Comparison of ENCODE assay signal across 2 cellular contexts in the genomic region with DNA sequence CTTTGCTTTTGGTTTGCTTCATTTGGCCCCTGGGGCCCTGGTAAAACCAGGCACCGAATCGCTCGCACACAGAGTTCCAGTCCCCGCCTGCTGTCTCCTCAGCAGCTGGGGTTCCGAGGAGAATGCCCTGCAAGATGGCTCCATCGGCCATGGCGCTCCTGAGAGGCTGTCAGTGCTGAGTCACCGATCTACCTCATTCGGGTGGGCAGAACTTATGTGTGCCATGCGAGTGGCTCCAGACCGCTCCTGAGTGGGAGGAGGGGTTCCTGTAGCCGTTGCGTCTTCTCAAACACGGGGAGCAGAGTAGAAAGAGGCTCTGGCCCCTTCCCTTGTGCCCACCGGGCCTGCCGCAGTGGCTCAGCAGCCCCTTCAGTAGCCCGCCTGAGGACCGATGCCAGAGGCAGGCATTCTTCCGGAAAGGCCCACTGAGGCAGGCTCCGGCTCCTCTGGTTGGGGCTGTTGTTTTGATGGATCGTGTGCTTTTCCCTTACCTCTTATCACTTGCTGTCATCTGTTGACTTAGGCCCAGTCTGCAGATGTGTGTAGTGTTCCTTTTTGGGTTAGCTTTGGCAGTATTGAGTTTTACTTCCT.
TF ChIP-seq lines count a peak whose summit lies in the region.

No MANE protein-coding gene starts in this region.

TF ChIP-seq in WTC11, 78 proteins besides CTCF, POLR2A, EP300 and RAD21:
- TF ChIP-seq MYBL2 (CRISPR knock-in tag; IDR thresholded peaks at IDR 0.05) (no peak), ZNF219 (CRISPR knock-in tag; IDR thresholded peaks at IDR 0.05; ENCODE audit: borderline replicate concordance) (no peak), IRF2 (CRISPR knock-in tag; IDR thresholded peaks at IDR 0.05; ENCODE audit: borderline replicate concordance, low read depth) (no peak), CREB1 (CRISPR knock-in tag; IDR thresholded peaks at IDR 0.05) (no peak), NFE2L1 (CRISPR knock-in tag; IDR thresholded peaks at IDR 0.05) (0 out of 2 replicates have a peak, but pooled peaks have one; percentile 64)
- TF ChIP-seq, protein P1, sequence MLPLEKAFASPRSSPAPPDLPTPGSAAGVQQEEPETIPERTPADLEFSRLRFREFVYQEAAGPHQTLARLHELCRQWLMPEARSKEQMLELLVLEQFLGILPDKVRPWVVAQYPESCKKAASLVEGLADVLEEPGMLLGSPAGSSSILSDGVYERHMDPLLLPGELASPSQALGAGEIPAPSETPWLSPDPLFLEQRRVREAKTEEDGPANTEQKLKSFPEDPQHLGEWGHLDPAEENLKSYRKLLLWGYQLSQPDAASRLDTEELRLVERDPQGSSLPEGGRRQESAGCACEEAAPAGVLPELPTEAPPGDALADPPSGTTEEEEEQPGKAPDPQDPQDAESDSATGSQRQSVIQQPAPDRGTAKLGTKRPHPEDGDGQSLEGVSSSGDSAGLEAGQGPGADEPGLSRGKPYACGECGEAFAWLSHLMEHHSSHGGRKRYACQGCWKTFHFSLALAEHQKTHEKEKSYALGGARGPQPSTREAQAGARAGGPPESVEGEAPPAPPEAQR (CRISPR knock-in tag; IDR thresholded peaks at IDR 0.05) = no peak
- TF ChIP-seq, protein P2, sequence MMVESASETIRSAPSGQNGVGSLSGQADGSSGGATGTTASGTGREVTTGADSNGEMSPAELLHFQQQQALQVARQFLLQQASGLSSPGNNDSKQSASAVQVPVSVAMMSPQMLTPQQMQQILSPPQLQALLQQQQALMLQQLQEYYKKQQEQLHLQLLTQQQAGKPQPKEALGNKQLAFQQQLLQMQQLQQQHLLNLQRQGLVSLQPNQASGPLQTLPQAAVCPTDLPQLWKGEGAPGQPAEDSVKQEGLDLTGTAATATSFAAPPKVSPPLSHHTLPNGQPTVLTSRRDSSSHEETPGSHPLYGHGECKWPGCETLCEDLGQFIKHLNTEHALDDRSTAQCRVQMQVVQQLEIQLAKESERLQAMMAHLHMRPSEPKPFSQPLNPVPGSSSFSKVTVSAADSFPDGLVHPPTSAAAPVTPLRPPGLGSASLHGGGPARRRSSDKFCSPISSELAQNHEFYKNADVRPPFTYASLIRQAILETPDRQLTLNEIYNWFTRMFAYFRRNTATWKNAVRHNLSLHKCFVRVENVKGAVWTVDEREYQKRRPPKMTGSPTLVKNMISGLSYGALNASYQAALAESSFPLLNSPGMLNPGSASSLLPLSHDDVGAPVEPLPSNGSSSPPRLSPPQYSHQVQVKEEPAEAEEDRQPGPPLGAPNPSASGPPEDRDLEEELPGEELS (CRISPR knock-in tag; IDR thresholded peaks at IDR 0.05) = no peak
- TF ChIP-seq, protein P3, sequence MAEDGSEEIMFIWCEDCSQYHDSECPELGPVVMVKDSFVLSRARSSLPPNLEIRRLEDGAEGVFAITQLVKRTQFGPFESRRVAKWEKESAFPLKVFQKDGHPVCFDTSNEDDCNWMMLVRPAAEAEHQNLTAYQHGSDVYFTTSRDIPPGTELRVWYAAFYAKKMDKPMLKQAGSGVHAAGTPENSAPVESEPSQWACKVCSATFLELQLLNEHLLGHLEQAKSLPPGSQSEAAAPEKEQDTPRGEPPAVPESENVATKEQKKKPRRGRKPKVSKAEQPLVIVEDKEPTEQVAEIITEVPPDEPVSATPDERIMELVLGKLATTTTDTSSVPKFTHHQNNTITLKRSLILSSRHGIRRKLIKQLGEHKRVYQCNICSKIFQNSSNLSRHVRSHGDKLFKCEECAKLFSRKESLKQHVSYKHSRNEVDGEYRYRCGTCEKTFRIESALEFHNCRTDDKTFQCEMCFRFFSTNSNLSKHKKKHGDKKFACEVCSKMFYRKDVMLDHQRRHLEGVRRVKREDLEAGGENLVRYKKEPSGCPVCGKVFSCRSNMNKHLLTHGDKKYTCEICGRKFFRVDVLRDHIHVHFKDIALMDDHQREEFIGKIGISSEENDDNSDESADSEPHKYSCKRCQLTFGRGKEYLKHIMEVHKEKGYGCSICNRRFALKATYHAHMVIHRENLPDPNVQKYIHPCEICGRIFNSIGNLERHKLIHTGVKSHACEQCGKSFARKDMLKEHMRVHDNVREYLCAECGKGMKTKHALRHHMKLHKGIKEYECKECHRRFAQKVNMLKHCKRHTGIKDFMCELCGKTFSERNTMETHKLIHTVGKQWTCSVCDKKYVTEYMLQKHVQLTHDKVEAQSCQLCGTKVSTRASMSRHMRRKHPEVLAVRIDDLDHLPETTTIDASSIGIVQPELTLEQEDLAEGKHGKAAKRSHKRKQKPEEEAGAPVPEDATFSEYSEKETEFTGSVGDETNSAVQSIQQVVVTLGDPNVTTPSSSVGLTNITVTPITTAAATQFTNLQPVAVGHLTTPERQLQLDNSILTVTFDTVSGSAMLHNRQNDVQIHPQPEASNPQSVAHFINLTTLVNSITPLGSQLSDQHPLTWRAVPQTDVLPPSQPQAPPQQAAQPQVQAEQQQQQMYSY (CRISPR knock-in tag; IDR thresholded peaks at IDR 0.05) = 0 out of 2 replicates have a peak, but pooled peaks have one; percentile 40

TF ChIP-seq in HepG2, 621 proteins besides CTCF, POLR2A, EP300 and RAD21 (continues in another document):
- TF ChIP-seq FOSL2 (CRISPR knock-in tag; IDR thresholded peaks at IDR 0.05) (peak; percentile 76), RXRA (CRISPR knock-in tag; IDR thresholded peaks at IDR 0.05) (0 out of 2 replicates have a peak, but pooled peaks have one; percentile 9), HNRNPL (IDR thresholded peaks at IDR 0.05; ENCODE audit: low read depth, low read length) (0 out of 2 replicates have a peak, but pooled peaks have one; percentile 37), GABPA (IDR thresholded peaks at IDR 0.05; ENCODE audit: low read depth, low read length) (peak; percentile 5; the same call in 1 of the 2 replicates), GABPA (CRISPR knock-in tag; IDR thresholded peaks at IDR 0.05; ENCODE audit: low read depth) (peak; percentile 16; the same call in 1 of the 2 replicates), RAD51 (IDR thresholded peaks at IDR 0.05; ENCODE audit: borderline replicate concordance) (no peak), TARDBP (CRISPR knock-in tag; IDR thresholded peaks at IDR 0.05) (peak; percentile 62; the same call in 1 of the 2 replicates), ZFX (CRISPR knock-in tag; IDR thresholded peaks at IDR 0.05; ENCODE audit: low read depth) (peak; percentile 14; the same call in 1 of the 2 replicates), YEATS2 (CRISPR knock-in tag; IDR thresholded peaks at IDR 0.05; ENCODE audit: borderline replicate concordance) (peak; percentile 17; the same call in 1 of the 2 replicates), KDM5A (IDR thresholded peaks at IDR 0.05; ENCODE audit: borderline replicate concordance, low read length) (peak; percentile 3; the same call in 1 of the 2 replicates), ZNF629 (CRISPR knock-in tag; conservative IDR thresholded peaks at IDR 0.05) (peak; percentile 36; the same call in 1 of the 2 replicates), CCDC6 (CRISPR knock-in tag; IDR thresholded peaks at IDR 0.05) (no peak), ZBTB38 (CRISPR knock-in tag; IDR thresholded peaks at IDR 0.05) (no peak), MED1 (CRISPR knock-in tag; IDR thresholded peaks at IDR 0.05) (0 out of 2 replicates have a peak, but pooled peaks have one; percentile 27), DMAP1 (CRISPR knock-in tag; IDR thresholded peaks at IDR 0.05) (peak; percentile 7; the same call in 1 of the 2 replicates), NFE2L1 (CRISPR knock-in tag; IDR thresholded peaks at IDR 0.05; ENCODE audit: borderline replicate concordance) (peak; percentile 74; the same call in 1 of the 2 replicates), YY1 (IDR thresholded peaks at IDR 0.05; ENCODE audit: insufficient read depth, insufficient replicate concordance, low read depth, low read length) (peak; percentile 77), MAFK (conservative IDR thresholded peaks at IDR 0.05 in 1 of 2, IDR thresholded peaks at IDR 0.05 in 1 of 2; ENCODE audit: low read length in 2 of 2) (peak in 1 of 2 experiments; percentile 26; a peak in 1 of 4 replicates), BORCS8-MEF2B (CRISPR knock-in tag; IDR thresholded peaks at IDR 0.05) (peak; percentile 55; the same call in 1 of the 2 replicates), NFE2L2 (IDR thresholded peaks at IDR 0.05; ENCODE audit: low read length) (peak; percentile 55; the same call in 1 of the 2 replicates), NFE2 (CRISPR knock-in tag; IDR thresholded peaks at IDR 0.05) (peak; percentile 37; the same call in 1 of the 2 replicates), CHCHD3 (CRISPR knock-in tag; IDR thresholded peaks at IDR 0.05) (no peak), ZNF557 (CRISPR knock-in tag; IDR thresholded peaks at IDR 0.05) (peak; percentile 40; the same call in 1 of the 2 replicates), ARID2 (CRISPR knock-in tag; IDR thresholded peaks at IDR 0.05; ENCODE audit: borderline replicate concordance) (peak; percentile 55; the same call in 1 of the 2 replicates), ZSCAN20 (CRISPR knock-in tag; IDR thresholded peaks at IDR 0.05; ENCODE audit: borderline replicate concordance) (no peak), FOXJ3 (CRISPR knock-in tag; IDR thresholded peaks at IDR 0.05; ENCODE audit: borderline replicate concordance) (0 out of 2 replicates have a peak, but pooled peaks have one; percentile 30), POLR2G (IDR thresholded peaks at IDR 0.05; ENCODE audit: low read depth, low read length) (peak; percentile 28; the same call in 1 of the 2 replicates), MTA1 (CRISPR knock-in tag; IDR thresholded peaks at IDR 0.05; ENCODE audit: borderline replicate concordance) (no peak), SRY (CRISPR knock-in tag; IDR thresholded peaks at IDR 0.05) (no peak), TBX2 (CRISPR knock-in tag; IDR thresholded peaks at IDR 0.05; ENCODE audit: borderline replicate concordance) (peak; percentile 49; the same call in 1 of the 2 replicates), NFRKB (IDR thresholded peaks at IDR 0.05) (no peak)
- TF ChIP-seq, protein P4, sequence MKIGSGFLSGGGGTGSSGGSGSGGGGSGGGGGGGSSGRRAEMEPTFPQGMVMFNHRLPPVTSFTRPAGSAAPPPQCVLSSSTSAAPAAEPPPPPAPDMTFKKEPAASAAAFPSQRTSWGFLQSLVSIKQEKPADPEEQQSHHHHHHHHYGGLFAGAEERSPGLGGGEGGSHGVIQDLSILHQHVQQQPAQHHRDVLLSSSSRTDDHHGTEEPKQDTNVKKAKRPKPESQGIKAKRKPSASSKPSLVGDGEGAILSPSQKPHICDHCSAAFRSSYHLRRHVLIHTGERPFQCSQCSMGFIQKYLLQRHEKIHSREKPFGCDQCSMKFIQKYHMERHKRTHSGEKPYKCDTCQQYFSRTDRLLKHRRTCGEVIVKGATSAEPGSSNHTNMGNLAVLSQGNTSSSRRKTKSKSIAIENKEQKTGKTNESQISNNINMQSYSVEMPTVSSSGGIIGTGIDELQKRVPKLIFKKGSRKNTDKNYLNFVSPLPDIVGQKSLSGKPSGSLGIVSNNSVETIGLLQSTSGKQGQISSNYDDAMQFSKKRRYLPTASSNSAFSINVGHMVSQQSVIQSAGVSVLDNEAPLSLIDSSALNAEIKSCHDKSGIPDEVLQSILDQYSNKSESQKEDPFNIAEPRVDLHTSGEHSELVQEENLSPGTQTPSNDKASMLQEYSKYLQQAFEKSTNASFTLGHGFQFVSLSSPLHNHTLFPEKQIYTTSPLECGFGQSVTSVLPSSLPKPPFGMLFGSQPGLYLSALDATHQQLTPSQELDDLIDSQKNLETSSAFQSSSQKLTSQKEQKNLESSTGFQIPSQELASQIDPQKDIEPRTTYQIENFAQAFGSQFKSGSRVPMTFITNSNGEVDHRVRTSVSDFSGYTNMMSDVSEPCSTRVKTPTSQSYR (CRISPR knock-in tag; IDR thresholded peaks at IDR 0.05; ENCODE audit: borderline replicate concordance) = 0 out of 2 replicates have a peak, but pooled peaks have one; percentile 7
- TF ChIP-seq, protein P5, sequence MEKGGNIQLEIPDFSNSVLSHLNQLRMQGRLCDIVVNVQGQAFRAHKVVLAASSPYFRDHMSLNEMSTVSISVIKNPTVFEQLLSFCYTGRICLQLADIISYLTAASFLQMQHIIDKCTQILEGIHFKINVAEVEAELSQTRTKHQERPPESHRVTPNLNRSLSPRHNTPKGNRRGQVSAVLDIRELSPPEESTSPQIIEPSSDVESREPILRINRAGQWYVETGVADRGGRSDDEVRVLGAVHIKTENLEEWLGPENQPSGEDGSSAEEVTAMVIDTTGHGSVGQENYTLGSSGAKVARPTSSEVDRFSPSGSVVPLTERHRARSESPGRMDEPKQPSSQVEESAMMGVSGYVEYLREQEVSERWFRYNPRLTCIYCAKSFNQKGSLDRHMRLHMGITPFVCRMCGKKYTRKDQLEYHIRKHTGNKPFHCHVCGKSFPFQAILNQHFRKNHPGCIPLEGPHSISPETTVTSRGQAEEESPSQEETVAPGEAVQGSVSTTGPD (CRISPR knock-in tag; IDR thresholded peaks at IDR 0.05) = no peak
- TF ChIP-seq, protein P6, sequence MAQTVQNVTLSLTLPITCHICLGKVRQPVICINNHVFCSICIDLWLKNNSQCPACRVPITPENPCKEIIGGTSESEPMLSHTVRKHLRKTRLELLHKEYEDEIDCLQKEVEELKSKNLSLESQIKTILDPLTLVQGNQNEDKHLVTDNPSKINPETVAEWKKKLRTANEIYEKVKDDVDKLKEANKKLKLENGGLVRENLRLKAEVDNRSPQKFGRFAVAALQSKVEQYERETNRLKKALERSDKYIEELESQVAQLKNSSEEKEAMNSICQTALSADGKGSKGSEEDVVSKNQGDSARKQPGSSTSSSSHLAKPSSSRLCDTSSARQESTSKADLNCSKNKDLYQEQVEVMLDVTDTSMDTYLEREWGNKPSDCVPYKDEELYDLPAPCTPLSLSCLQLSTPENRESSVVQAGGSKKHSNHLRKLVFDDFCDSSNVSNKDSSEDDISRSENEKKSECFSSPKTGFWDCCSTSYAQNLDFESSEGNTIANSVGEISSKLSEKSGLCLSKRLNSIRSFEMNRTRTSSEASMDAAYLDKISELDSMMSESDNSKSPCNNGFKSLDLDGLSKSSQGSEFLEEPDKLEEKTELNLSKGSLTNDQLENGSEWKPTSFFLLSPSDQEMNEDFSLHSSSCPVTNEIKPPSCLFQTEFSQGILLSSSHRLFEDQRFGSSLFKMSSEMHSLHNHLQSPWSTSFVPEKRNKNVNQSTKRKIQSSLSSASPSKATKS (CRISPR knock-in tag; IDR thresholded peaks at IDR 0.05) = no peak
- TF ChIP-seq, protein P7, sequence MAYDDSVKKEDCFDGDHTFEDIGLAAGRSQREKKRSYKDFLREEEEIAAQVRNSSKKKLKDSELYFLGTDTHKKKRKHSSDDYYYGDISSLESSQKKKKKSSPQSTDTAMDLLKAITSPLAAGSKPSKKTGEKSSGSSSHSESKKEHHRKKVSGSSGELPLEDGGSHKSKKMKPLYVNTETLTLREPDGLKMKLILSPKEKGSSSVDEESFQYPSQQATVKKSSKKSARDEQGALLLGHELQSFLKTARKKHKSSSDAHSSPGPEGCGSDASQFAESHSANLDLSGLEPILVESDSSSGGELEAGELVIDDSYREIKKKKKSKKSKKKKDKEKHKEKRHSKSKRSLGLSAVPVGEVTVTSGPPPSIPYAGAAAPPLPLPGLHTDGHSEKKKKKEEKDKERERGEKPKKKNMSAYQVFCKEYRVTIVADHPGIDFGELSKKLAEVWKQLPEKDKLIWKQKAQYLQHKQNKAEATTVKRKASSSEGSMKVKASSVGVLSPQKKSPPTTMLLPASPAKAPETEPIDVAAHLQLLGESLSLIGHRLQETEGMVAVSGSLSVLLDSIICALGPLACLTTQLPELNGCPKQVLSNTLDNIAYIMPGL (CRISPR knock-in tag; IDR thresholded peaks at IDR 0.05; ENCODE audit: borderline replicate concordance in 1 of 2, low read depth in 1 of 2) = no peak
- TF ChIP-seq, protein P8, sequence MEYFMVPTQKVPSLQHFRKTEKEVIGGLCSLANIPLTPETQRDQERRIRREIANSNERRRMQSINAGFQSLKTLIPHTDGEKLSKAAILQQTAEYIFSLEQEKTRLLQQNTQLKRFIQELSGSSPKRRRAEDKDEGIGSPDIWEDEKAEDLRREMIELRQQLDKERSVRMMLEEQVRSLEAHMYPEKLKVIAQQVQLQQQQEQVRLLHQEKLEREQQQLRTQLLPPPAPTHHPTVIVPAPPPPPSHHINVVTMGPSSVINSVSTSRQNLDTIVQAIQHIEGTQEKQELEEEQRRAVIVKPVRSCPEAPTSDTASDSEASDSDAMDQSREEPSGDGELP (IDR thresholded peaks at IDR 0.05; ENCODE audit: borderline replicate concordance, low read depth) = no peak
